Comparison of ENCODE assay signal across 25 cellular contexts in the genomic region with DNA sequence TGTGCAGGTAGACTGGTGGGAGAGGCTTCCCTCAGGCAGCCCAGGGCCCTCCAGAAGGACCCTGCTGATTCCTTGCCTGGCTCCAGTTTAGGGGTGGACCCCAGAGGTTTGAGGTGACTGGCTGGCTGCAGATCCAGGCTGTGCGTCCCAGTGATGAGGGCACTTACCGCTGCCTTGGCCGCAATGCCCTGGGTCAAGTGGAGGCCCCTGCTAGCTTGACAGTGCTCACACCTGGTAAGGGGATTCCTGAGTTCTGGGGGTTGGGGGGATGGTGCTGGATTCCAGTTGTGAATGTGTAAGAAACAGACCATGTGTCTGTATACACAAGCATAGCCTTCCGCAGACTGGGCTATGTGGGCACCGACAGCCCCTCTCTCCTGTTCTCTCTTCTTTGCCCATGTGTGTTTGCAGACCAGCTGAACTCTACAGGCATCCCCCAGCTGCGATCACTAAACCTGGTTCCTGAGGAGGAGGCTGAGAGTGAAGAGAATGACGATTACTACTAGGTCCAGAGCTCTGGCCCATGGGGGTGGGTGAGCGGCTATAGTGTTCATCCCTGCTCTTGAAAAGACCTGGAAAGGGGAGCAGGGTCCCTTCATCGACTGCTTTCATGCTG. TPM values are rescaled to one million over a fixed set of nuclear protein-coding genes. Genes with fewer than 3 reads are reported as not detected.
DNase-seq lines count a peak whose midpoint lies in the region; ATAC-seq, FAIRE-seq and TF ChIP-seq lines count a peak whose summit lies in the region.
"Had no signal": no experiment of that assay in that cellular context is flagged by ENCODE, and none has a peak within 500 bp of the region (broad histone marks: within the 10 kb centered on the region; RNA-seq: fewer than 3 reads in every experiment).

No MANE protein-coding gene starts in this region.

- H3K27me3 Mint-ChIP-seq in Caco-2 (ENCODE audit: insufficient read depth, unreplicated experiment) (no peaks in the 10 kb centered on the region), naive B cell (peaks cover 16 to 40% (median 20%) of the 10 kb centered on the region in 3 donors)
- H3K27me3 Mint-ChIP-seq in stimulated activated naive B cell treated with anti-CD40 and anti-IgM and Interleukin-4, amounts not matched to agents 10 μg/mL and 1 μg/mL and 100 μg/mL, for 72 hours: peaks cover 27 to 49% of the 10 kb centered on the region in 2 donors

- intact Hi-C loops in A673 (cut with micrococcal nuclease; ENCODE audit: unreplicated experiment): loop anchor here (5.0 kb wide), 1 partner anchor 67 kb away; the partner anchor contains the start of gene LZTS2
- intact Hi-C loops in Caco-2 (cut with micrococcal nuclease; ENCODE audit: unreplicated experiment): loop anchor here (5.0 kb wide), 1 partner anchor 32 kb away; the partner anchor contains the start of genes PDZD7 and SFXN3

- no peaks in the 10 kb centered on the region for H3K9me3 Mint-ChIP-seq in Caco-2 (ENCODE audit: unreplicated experiment)
- no peaks in the 10 kb centered on the region for H3K9me3 Mint-ChIP-seq in naive B cell
- no peaks in the 10 kb centered on the region for H3K9me3 Mint-ChIP-seq in stimulated activated naive B cell treated with anti-CD40 and anti-IgM and Interleukin-4, amounts not matched to agents 10 μg/mL and 1 μg/mL and 100 μg/mL, for 72 hours
- H3K9me3 Mint-ChIP-seq: activated CD4-positive, alpha-beta T cell treated with anti-CD3 and anti-CD28 coated beads, Interleukin-2, amount 10 ng/mL, durations not matched to agents 7 days and 5 days; activated naive CD8-positive, alpha-beta T cell treated with anti-CD3 and anti-CD28 coated beads, Interleukin-2, amount 10 ng/mL, durations not matched to agents 7 days and 5 days; activated T-helper 17 cell treated with anti-CD3 and anti-CD28 coated beads, Interleukin-2, amount 50 U/mL, for 72 hours; CD8-positive, alpha-beta T cell had no signal

- ATAC-seq in naive B cell (ENCODE audit: low read depth in 2 of 2): no peak
- ATAC-seq in stimulated activated naive B cell treated with anti-CD40 and anti-IgM and Interleukin-4, amounts not matched to agents 10 μg/mL and 1 μg/mL and 100 μg/mL, for 72 hours (replicated peaks): no peak
- ATAC-seq: activated T-helper 17 cell treated with anti-CD3 and anti-CD28 coated beads, Interleukin-2, amount 50 U/mL, for 72 hours; CD8-positive, alpha-beta T cell; pancreas had no signal

- DNase-seq in A673 (ENCODE audit: low spot score) (no peak), Caco-2 (no peak), RWPE1 (ENCODE audit: low spot score) (no peak), naive B cell (no peak), NCI-H524 (lab: John Stamatoyannopoulos, UW) (no peak), NOMO-1 treated with DMSO at 0.1 percent for 48 hours (lab: John Stamatoyannopoulos, UW; ENCODE audit: unreplicated experiment) (no peak), RCC 7860 (ENCODE audit: low spot score) (no peak)
- no peak for DNase-seq in stimulated activated naive B cell treated with anti-CD40 and anti-IgM and Interleukin-4, amounts not matched to agents 10 μg/mL and 1 μg/mL and 100 μg/mL, for 72 hours
- DNase-seq: activated CD4-positive, alpha-beta T cell treated with anti-CD3 and anti-CD28 coated beads, Interleukin-2, amount 10 ng/mL, durations not matched to agents 7 days and 5 days; activated naive CD8-positive, alpha-beta T cell treated with anti-CD3 and anti-CD28 coated beads, Interleukin-2, amount 10 ng/mL, durations not matched to agents 7 days and 5 days; CD8-positive, alpha-beta T cell; esophagus squamous epithelium; kidney glomerular epithelial cell; NCI-H1092 treated with DMSO at 0.1 percent for 48 hours; NCI-H1930; NCI-H2227 treated with DMSO at 0.1 percent for 48 hours; pancreas; PC-9; sigmoid colon; substantia nigra; T-helper 2 cell had no signal

- H3K9me3 ChIP-seq in A673 (ENCODE audit: low read depth, low read length, poor library complexity, severe bottlenecking) (no peaks in the 10 kb centered on the region), Caco-2 (no peaks in the 10 kb centered on the region)
- H3K9me3 ChIP-seq: esophagus squamous epithelium, pancreas, sigmoid colon, SJSA1 had no signal

- H3K27ac Mint-ChIP-seq in Caco-2 (ENCODE audit: unreplicated experiment) (peak overlapping the region; percentile 98), naive B cell (no peak overlapping the region)
- no peak overlapping the region for H3K27ac Mint-ChIP-seq in stimulated activated naive B cell treated with anti-CD40 and anti-IgM and Interleukin-4, amounts not matched to agents 10 μg/mL and 1 μg/mL and 100 μg/mL, for 72 hours
- H3K27ac Mint-ChIP-seq: activated CD4-positive, alpha-beta T cell treated with anti-CD3 and anti-CD28 coated beads, Interleukin-2, amount 10 ng/mL, durations not matched to agents 7 days and 5 days; activated naive CD8-positive, alpha-beta T cell treated with anti-CD3 and anti-CD28 coated beads, Interleukin-2, amount 10 ng/mL, durations not matched to agents 7 days and 5 days; activated T-helper 17 cell treated with anti-CD3 and anti-CD28 coated beads, Interleukin-2, amount 50 U/mL, for 72 hours; CD8-positive, alpha-beta T cell had no signal

- CTCF ChIA-PET in A673 (lab: Charles Lee) (interaction anchor here (3.0 kb wide), 1 partner anchor 14 kb away, joined by 16 read pairs; no protein-coding TSS in a partner anchor), Caco-2 (lab: Charles Lee) (interaction anchor here (1.6 to 5.0 kb wide), 3 partner anchors 22 to 78 kb away, joined by 5 to 47 read pairs (median 6); no protein-coding TSS in a partner anchor), RWPE1 (lab: Yijun Ruan, JAX) (interaction anchor here (0.9 kb wide), 1 partner anchor 78 kb away, joined by 3 read pairs; no protein-coding TSS in a partner anchor)

- no peak for FAIRE-seq in RCC 7860 (lab: Jason Lieb, UNC)
- FAIRE-seq: colon, pancreas, urothelium cell line had no signal

- H3K4me3 ChIP-seq in A673 (ENCODE audit: low read depth, low read length, poor library complexity, severe bottlenecking) (no peak overlapping the region), Caco-2 (ENCODE audit: low read depth, low read length) (no peak overlapping the region)
- H3K4me3 ChIP-seq: esophagus squamous epithelium, pancreas, PC-9, sigmoid colon, SJSA1 had no signal

- H3K36me3 Mint-ChIP-seq in Caco-2 (ENCODE audit: insufficient read depth, unreplicated experiment) (peaks cover 55% of the 10 kb centered on the region), naive B cell (no peaks in the 10 kb centered on the region)
- no peaks in the 10 kb centered on the region for H3K36me3 Mint-ChIP-seq in stimulated activated naive B cell treated with anti-CD40 and anti-IgM and Interleukin-4, amounts not matched to agents 10 μg/mL and 1 μg/mL and 100 μg/mL, for 72 hours
- H3K36me3 Mint-ChIP-seq: activated naive CD8-positive, alpha-beta T cell treated with anti-CD3 and anti-CD28 coated beads, Interleukin-2, amount 10 ng/mL, durations not matched to agents 7 days and 5 days had no signal

- POLR2A ChIA-PET in A673 (lab: Charles Lee; ENCODE audit: low non-redundant PET) (no interaction called here), Caco-2 (lab: Charles Lee) (interaction anchor here (1.0 kb wide), 1 partner anchor 21 kb away, joined by 4 read pairs; no protein-coding TSS in a partner anchor), RWPE1 (lab: Yijun Ruan, JAX; ENCODE audit: low non-redundant PET) (no interaction called here)

- H3K4me1 ChIP-seq in A673 (ENCODE audit: insufficient read depth, low read length, poor library complexity, severe bottlenecking) (peaks cover 59% of the 10 kb centered on the region), Caco-2 (peaks cover 34% of the 10 kb centered on the region)

- no peak for TF ChIP-seq CTCF in A673 (conservative IDR thresholded peaks at IDR 0.05; ENCODE audit: low read depth, low read length)
- no peak for TF ChIP-seq CTCF in Caco-2 (IDR thresholded peaks at IDR 0.05; ENCODE audit: insufficient read depth in 1 of 2, low read depth in 1 of 2, low read length in 1 of 2, severe bottlenecking in 1 of 2, unreplicated experiment in 1 of 2)
- no peak for TF ChIP-seq CTCF in RWPE1 (conservative IDR thresholded peaks at IDR 0.05; ENCODE audit: low read depth)

- H3K36me3 ChIP-seq in A673 (ENCODE audit: insufficient read depth, low read length, poor library complexity, severe bottlenecking) (no peaks in the 10 kb centered on the region), Caco-2 (ENCODE audit: control insufficient read depth, insufficient read depth, low read length) (no peaks in the 10 kb centered on the region; the same call in 1 of the 2 replicates)
- H3K36me3 ChIP-seq: esophagus squamous epithelium, pancreas, sigmoid colon, SJSA1 had no signal

- H3K4me1 Mint-ChIP-seq in Caco-2 (ENCODE audit: low read depth, unreplicated experiment) (peaks cover 22% of the 10 kb centered on the region), naive B cell (peaks cover 44 to 56% (median 55%) of the 10 kb centered on the region in 3 donors)
- peaks cover 21 to 62% of the 10 kb centered on the region in 2 donors for H3K4me1 Mint-ChIP-seq in stimulated activated naive B cell treated with anti-CD40 and anti-IgM and Interleukin-4, amounts not matched to agents 10 μg/mL and 1 μg/mL and 100 μg/mL, for 72 hours

- no peaks in the 10 kb centered on the region for H3K27me3 ChIP-seq in A673 (replicated peaks; ENCODE audit: insufficient read depth, low read depth, low read length, poor library complexity)
- H3K27me3 ChIP-seq in Caco-2 (replicated peaks; ENCODE audit: control insufficient read depth, insufficient read depth, low read length): no peaks in the 10 kb centered on the region
- H3K27me3 ChIP-seq: pancreas, SJSA1 had no signal

- BruUV-seq in A673 (replicated peaks; lab: Mats Ljungman, UMichigan): no TSS peak
- no TSS peak for BruUV-seq in Caco-2 (replicated peaks; lab: Mats Ljungman, UMichigan)

- H3K4me3 Mint-ChIP-seq in Caco-2 (ENCODE audit: unreplicated experiment): peak overlapping the region; percentile 98
- peak overlapping the region in 6 of 8 donors; percentile 7 to 95 (median 58) for H3K4me3 Mint-ChIP-seq in naive B cell
- no peak overlapping the region for H3K4me3 Mint-ChIP-seq in stimulated activated naive B cell treated with anti-CD40 and anti-IgM and Interleukin-4, amounts not matched to agents 10 μg/mL and 1 μg/mL and 100 μg/mL, for 72 hours
- H3K4me3 Mint-ChIP-seq: activated CD4-positive, alpha-beta T cell treated with anti-CD3 and anti-CD28 coated beads, Interleukin-2, amount 10 ng/mL, durations not matched to agents 7 days and 5 days; activated naive CD8-positive, alpha-beta T cell treated with anti-CD3 and anti-CD28 coated beads, Interleukin-2, amount 10 ng/mL, durations not matched to agents 7 days and 5 days had no signal

- H3K27ac ChIP-seq in A673 (ENCODE audit: low read depth, low read length, poor library complexity, severe bottlenecking): peak overlapping the region; percentile 98
- peak overlapping the region; percentile 94 for H3K27ac ChIP-seq in RWPE1
- H3K27ac ChIP-seq: esophagus squamous epithelium, pancreas, PC-9, sigmoid colon, SJSA1 had no signal

RNA-seq across cellular contexts. Expression of gene KAZALD1, which starts 2.7 kb away (rescaled TPM):
- 12.5 and 19.2 TPM in 2 replicates for total RNA-seq in A673 (2021)
- total RNA-seq in Caco-2 (2022): 41.3 and 42.3 TPM in 2 replicates
- polyA plus RNA-seq in naive B cell (ENCODE audit: low read depth in 6 of 6): not detected
- total RNA-seq: activated naive CD8-positive, alpha-beta T cell treated with anti-CD3 and anti-CD28 coated beads, Interleukin-2, amount 10 ng/mL, durations not matched to agents 7 days and 5 days; CD8-positive, alpha-beta T cell had no signal

RNA-seq across cellular contexts. Expression of gene SFXN3, which starts 33.5 kb away (rescaled TPM):
- 15.5 and 16.9 TPM in 2 replicates for total RNA-seq in A673 (2021)
- total RNA-seq in Caco-2 (2022): 23.4 and 30.3 TPM in 2 replicates
- polyA plus RNA-seq in naive B cell (ENCODE audit: low read depth in 6 of 6): 1 to 10 TPM; 3.5 to 6.4 (median 4.8) TPM

RNA-seq across cellular contexts. Expression of gene PDZD7, which starts 33.6 kb away (rescaled TPM):
- total RNA-seq in A673 (2021) (0.26 and 0.30 TPM in 2 replicates), Caco-2 (2022) (1.4 and 1.5 TPM in 2 replicates)
- under 1 TPM in 2 of 6 donors, not detected in 4; 0.23 to 0.87 TPM for polyA plus RNA-seq in naive B cell (ENCODE audit: low read depth in 6 of 6)

Comparison
In these comparisons a context has a peak if more than half of its experiments do, and no peak if none do; other contexts are left out.
1. H3K4me3 Mint-ChIP-seq: peak in Caco-2 (single experiment) and naive B cell (6 of 8); none in stimulated activated naive B cell treated with anti-CD40 and anti-IgM and Interleukin-4, amounts not matched to agents 10 μg/mL and 1 μg/mL and 100 μg/mL, for 72 hours (0 of 2).